ENCODE assay signal across 8 cellular contexts in the genomic region with DNA sequence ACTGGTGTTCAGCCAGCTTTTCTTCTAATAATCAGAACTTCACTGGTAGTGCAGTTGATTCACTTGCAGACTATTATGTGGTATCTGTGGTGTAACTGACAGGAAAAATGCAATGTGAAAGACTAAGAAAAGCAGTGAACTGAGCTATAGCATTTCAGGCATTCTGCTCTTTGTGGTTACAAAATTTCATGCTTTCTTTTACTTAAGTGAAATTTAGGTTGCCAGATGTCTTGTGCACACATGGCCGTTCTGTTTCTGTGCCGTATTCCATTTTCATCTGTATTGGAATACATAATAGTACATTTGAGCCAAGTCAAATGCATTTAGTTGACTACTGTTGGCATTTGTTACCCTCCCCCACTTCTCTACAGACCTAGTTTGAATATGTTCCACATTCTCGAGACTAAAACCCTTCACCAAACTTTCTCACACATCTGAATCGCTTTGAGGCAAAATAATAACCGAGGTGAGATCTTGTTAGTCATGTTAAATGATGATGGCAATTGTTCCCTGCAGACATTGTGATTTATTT. TPM values are rescaled to one million over a fixed set of nuclear protein-coding genes. Genes with fewer than 3 reads are reported as not detected.
A peak's percentile ranks its signal among the peaks of the same experiment; 100 is the strongest.
DNase-seq lines count a peak whose midpoint lies in the region; ATAC-seq, FAIRE-seq and TF ChIP-seq lines count a peak whose summit lies in the region.

No MANE protein-coding gene starts in this region.

- FAIRE-seq in colon (lab: Jason Lieb, UNC) (peak; percentile 14), pancreas (lab: Jason Lieb, UNC) (no peak)

- H3K27ac ChIP-seq in pancreas: no peak overlapping the region

- 52 to 53% methylated on average over 5 of the region's 5 CpGs for WGBS in pancreas, 2 donors

- no peak for TF ChIP-seq CTCF in GM12864 (IDR thresholded peaks at IDR 0.05; ENCODE audit: low read depth, low read length, missing control alignments)
- no peak for TF ChIP-seq CTCF in pancreas (IDR thresholded peaks at IDR 0.05)

- intact Hi-C loops in pancreas (cut with DNase I): no loop called here

- peak; percentile 68 for ATAC-seq in GM21737 (IDR thresholded peaks at IDR 0.05; ENCODE audit: unreplicated experiment)
- ATAC-seq in pancreas: no peak

- no peaks in the 10 kb centered on the region for H3K9me3 ChIP-seq in pancreas

- no peaks in the 10 kb centered on the region for H3K4me1 ChIP-seq in pancreas

- peak; percentile 51 for DNase-seq in GM12864 (ENCODE audit: low read depth)
- peak; percentile 74 for DNase-seq in LHCN-M2 (ENCODE audit: low read depth)
- DNase-seq in stimulated activated CD4-positive, alpha-beta T cell treated with anti-CD3 and anti-CD28 coated beads, Interleukin-4, amount 100 ng/mL, for 4 hours: no peak
- no peak for DNase-seq in pancreas
- DNase-seq in ecto neural progenitor cell (ENCODE audit: low spot score): no peak
- DNase-seq in hippocampal formation (lab: John Stamatoyannopoulos, UW): no peak

- no peaks in the 10 kb centered on the region for H3K27me3 ChIP-seq in pancreas

- H3K4me3 ChIP-seq in GM12864 (ENCODE audit: low read depth, low read length): no peak overlapping the region; the same call in 1 of the 2 replicates
- no peak overlapping the region for H3K4me3 ChIP-seq in pancreas

- no peaks in the 10 kb centered on the region for H3K36me3 ChIP-seq in pancreas

RNA-seq across cellular contexts. Expression of a gene that starts 8.2 kb away (rescaled TPM):
- total RNA-seq in LHCN-M2 (2014; rRNA removed) (0.06 and 0.29 TPM in 2 replicates), pancreas (under 1 TPM in 1 of 6 donors, not detected in 5; 0.16 TPM)
- polyA plus RNA-seq in LHCN-M2 (2012): 0.68 TPM
- polyA plus RNA-seq in pancreas: under 1 TPM in 1 of 2 donors, not detected in 1; 0.04 TPM

Comparison
In these comparisons a context has a peak if more than half of its experiments do, and no peak if none do; other contexts are left out.
1. DNase-seq: peak in GM12864 (single experiment) and LHCN-M2 (single experiment); none in stimulated activated CD4-positive, alpha-beta T cell treated with anti-CD3 and anti-CD28 coated beads, Interleukin-4, amount 100 ng/mL, for 4 hours (0 of 2), pancreas (0 of 6), ecto neural progenitor cell (single experiment) and hippocampal formation (0 of 2).